25 cellular contexts compared by ENCODE assay signal in the genomic region with DNA sequence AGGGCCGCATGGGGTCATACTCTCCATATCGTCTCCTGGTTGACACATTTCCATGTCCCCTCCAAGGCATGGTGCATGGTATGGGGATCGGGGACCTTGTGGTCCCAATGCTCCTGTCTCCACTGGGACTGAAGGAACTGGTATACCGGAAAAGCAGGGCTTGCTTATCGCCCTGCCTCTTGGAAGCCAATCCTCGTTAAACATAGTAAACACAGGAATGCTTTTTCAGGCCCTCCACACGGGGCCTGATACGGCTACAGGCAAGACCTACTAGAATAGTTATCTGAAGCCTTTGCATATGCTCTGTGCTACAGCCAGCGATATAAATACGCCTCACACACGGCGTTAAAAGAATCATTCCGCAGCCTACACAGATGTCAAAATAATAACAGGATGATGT.
"Had no signal": no experiment of that assay in that cellular context is flagged by ENCODE, and none has a peak within 500 bp of the region (broad histone marks: within the 10 kb centered on the region; RNA-seq: fewer than 3 reads in every experiment).

No MANE protein-coding gene starts in this region.

- FAIRE-seq: astrocyte, K562, RCC 7860 had no signal

- H3K27ac ChIP-seq: SJSA1 had no signal

- DNase-seq: activated CD4-positive, alpha-beta T cell treated with anti-CD3 and anti-CD28 coated beads for 1 hour; activated CD4-positive, alpha-beta T cell treated with anti-CD3 and anti-CD28 coated beads, Interleukin-2, amount 10 ng/mL, durations not matched to agents 24 days and 14 days; activated CD4-positive, alpha-beta T cell treated with anti-CD3 and anti-CD28 coated beads, Interleukin-2, amount 50 U/mL, for 48 hours; activated CD8-positive, alpha-beta memory T cell treated with anti-CD3 and anti-CD28 coated beads, Interleukin-2, amount 10 ng/mL, durations not matched to agents 7 days and 5 days; activated effector memory CD4-positive, alpha-beta T cell treated with anti-CD3 and anti-CD28 coated beads, Interleukin-2, amount 50 U/mL, for 16 hours; activated naive CD4-positive, alpha-beta T cell treated with Interleukin-2 at 50 U/mL for 16 hours; activated T-cell treated with anti-CD3 and anti-CD28 coated beads, Interleukin-2, amount 50 U/mL, for 24 hours; Karpas-422; MM.1S; NCI-H1105; NCI-H1436; NCI-H1694 treated with DMSO at 0.1 percent for 48 hours; NCI-H2029 treated with DMSO at 0.1 percent for 48 hours; NCI-H446; NCI-H524; SHP77; SW 1271 had no signal

- H3K9me3 ChIP-seq: SJSA1 had no signal

- H3K4me1 ChIP-seq: SJSA1 had no signal

- H3K4me1 Mint-ChIP-seq: activated CD4-positive, alpha-beta T cell treated with anti-CD3 and anti-CD28 coated beads, Interleukin-2, amount 10 ng/mL, durations not matched to agents 24 days and 14 days; activated CD8-positive, alpha-beta memory T cell treated with anti-CD3 and anti-CD28 coated beads, Interleukin-2, amount 10 ng/mL, durations not matched to agents 7 days and 5 days had no signal

- ATAC-seq: activated CD8-positive, alpha-beta memory T cell treated with anti-CD3 and anti-CD28 coated beads, Interleukin-2, amount 10 ng/mL, durations not matched to agents 7 days and 5 days; activated naive CD4-positive, alpha-beta T cell treated with anti-CD3 and anti-CD28 coated beads, Interleukin-2, amount 50 U/mL, for 72 hours; K562; SK-N-SH treated with all-trans-retinoic acid at 6 μM for 48 hours had no signal

- H3K36me3 ChIP-seq: SJSA1 had no signal

- H3K4me3 ChIP-seq: K562, SJSA1 had no signal

- H3K4me3 Mint-ChIP-seq: activated CD4-positive, alpha-beta T cell treated with anti-CD3 and anti-CD28 coated beads, Interleukin-2, amount 10 ng/mL, durations not matched to agents 24 days and 14 days; activated CD8-positive, alpha-beta memory T cell treated with anti-CD3 and anti-CD28 coated beads, Interleukin-2, amount 10 ng/mL, durations not matched to agents 7 days and 5 days; activated T-cell treated with anti-CD3 and anti-CD28 coated beads, Interleukin-2, amount 50 U/mL, for 24 hours; brain; T-helper 2 cell treated with Interferon-gamma antibody and Interleukin-4, amounts not matched to agents 5 μg/mL and 100 μg/mL, for 36 hours had no signal

- H3K27me3 ChIP-seq: SJSA1 had no signal

- H3K36me3 Mint-ChIP-seq: activated CD8-positive, alpha-beta memory T cell treated with anti-CD3 and anti-CD28 coated beads, Interleukin-2, amount 10 ng/mL, durations not matched to agents 7 days and 5 days; activated naive CD4-positive, alpha-beta T cell treated with anti-CD3 and anti-CD28 coated beads, Interleukin-2, amount 50 U/mL, for 72 hours; brain had no signal

- H3K27me3 Mint-ChIP-seq: activated CD4-positive, alpha-beta T cell treated with anti-CD3 and anti-CD28 coated beads, Interleukin-2, amount 10 ng/mL, durations not matched to agents 24 days and 14 days; activated CD8-positive, alpha-beta memory T cell treated with anti-CD3 and anti-CD28 coated beads, Interleukin-2, amount 10 ng/mL, durations not matched to agents 7 days and 5 days had no signal

- H3K9me3 Mint-ChIP-seq: activated naive CD4-positive, alpha-beta T cell treated with anti-CD3 and anti-CD28 coated beads, Interleukin-2, amount 50 U/mL, for 72 hours had no signal
